Comparison of ENCODE assay signal across 8 cellular contexts in genomic region chr14:61462566-61463195, GRCh38.
A peak's percentile ranks its signal among the peaks of the same experiment; 100 is the strongest.
DNase-seq lines count a peak whose midpoint lies in the region; ATAC-seq lines count a peak whose summit lies in the region.

No MANE protein-coding gene starts in this region.

- ATAC-seq in GM21390 (IDR thresholded peaks at IDR 0.05; ENCODE audit: unreplicated experiment), result no peak
- ATAC-seq in HG03039 (IDR thresholded peaks at IDR 0.05; ENCODE audit: unreplicated experiment), result no peak

- peak; percentile 83 for DNase-seq in DMS 273 treated with DMSO at 0.1 percent for 48 hours (lab: John Stamatoyannopoulos, UW)
- peak; percentile 92 for DNase-seq in NCI-H1694 treated with DMSO at 0.1 percent for 48 hours (lab: John Stamatoyannopoulos, UW)
- DNase-seq in amniotic epithelial cell (ENCODE audit: low read depth), result peak; percentile 94
- peak; percentile 50 for DNase-seq in kidney tubule cell (ENCODE audit: low spot score)
- DNase-seq in HuH-7.5 (ENCODE audit: low spot score), result no peak
- DNase-seq in COLO668 (lab: John Stamatoyannopoulos, UW; ENCODE audit: unreplicated experiment), result no peak

Comparison
In these comparisons a context has a peak if more than half of its experiments do, and no peak if none do; other contexts are left out.
1. DNase-seq: peak in DMS 273 treated with DMSO at 0.1 percent for 48 hours (single experiment), NCI-H1694 treated with DMSO at 0.1 percent for 48 hours (single experiment), amniotic epithelial cell (single experiment) and kidney tubule cell (single experiment); none in HuH-7.5 (single experiment) and COLO668 (single experiment).